29 cellular contexts compared by ENCODE assay signal in the genomic region with DNA sequence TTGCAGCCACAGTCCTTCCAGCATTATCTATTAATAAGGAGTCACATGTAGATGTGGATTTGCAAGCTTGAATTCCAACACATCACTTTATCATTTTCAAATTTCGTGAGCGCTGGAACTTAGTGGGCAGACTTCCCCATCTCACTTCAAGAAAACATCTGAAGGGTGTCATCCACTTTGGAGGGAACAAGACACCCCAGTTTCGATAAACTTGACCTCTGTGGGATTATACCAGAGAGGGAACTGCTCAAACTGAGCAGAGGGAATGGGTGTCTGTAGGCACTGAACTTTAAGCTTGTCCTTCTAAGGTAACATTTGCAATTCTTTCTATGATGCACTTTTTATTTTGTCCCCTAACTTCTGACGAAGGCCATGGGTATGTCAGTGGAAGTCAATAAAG. TPM values are rescaled to one million over a fixed set of nuclear protein-coding genes. Genes with fewer than 3 reads are reported as not detected.
"Had no signal": no experiment of that assay in that cellular context is flagged by ENCODE, and none has a peak within 500 bp of the region (broad histone marks: within the 10 kb centered on the region; RNA-seq: fewer than 3 reads in every experiment).

No MANE protein-coding gene starts in this region.

- DNase-seq: activated CD4-positive, alpha-beta T cell treated with anti-CD3 and anti-CD28 coated beads for 36 hours; activated CD4-positive, CD25-positive, alpha-beta regulatory T cell; activated effector memory CD4-positive, alpha-beta T cell treated with anti-CD3 and anti-CD28 coated beads, Interleukin-2, amount 50 U/mL, for 16 hours; activated naive CD4-positive, alpha-beta T cell treated with anti-CD3 and anti-CD28 coated beads for 36 hours; activated naive CD8-positive, alpha-beta T cell treated with anti-CD3 and anti-CD28 coated beads, Interleukin-2, amount 10 ng/mL, durations not matched to agents 7 days and 5 days; cerebellar nuclear complex; colonic mucosa; effector CD8-positive, alpha-beta T cell; erythroblast; gastrocnemius medialis; islet precursor cell; mammary epithelial cell; midbrain; naive thymus-derived CD4-positive, alpha-beta T cell; occipital lobe; psoas muscle; stimulated activated CD4-positive, alpha-beta T cell treated with anti-CD3 and anti-CD28 coated beads, Interleukin-15, amount 100 ng/mL, for 24 hours; stimulated activated CD4-positive, alpha-beta T cell treated with anti-CD3 and anti-CD28 coated beads, Interleukin-2, amount 100 ng/mL, for 24 hours; stimulated activated naive CD8-positive, alpha-beta T cell treated with anti-CD3 and anti-CD28 coated beads, Interleukin-15, Interleukin-2, amounts not matched to agents 100 U/mL and 50 U/mL, for 24 hours; trophoblast cell; uterus had no signal

- H3K4me1 ChIP-seq: ascending aorta, colonic mucosa, gastrocnemius medialis, parathyroid adenoma, psoas muscle, uterus had no signal

- H3K9me3 Mint-ChIP-seq: activated naive CD4-positive, alpha-beta T cell treated with anti-CD3 and anti-CD28 coated beads for 36 hours; activated naive CD8-positive, alpha-beta T cell treated with anti-CD3 and anti-CD28 coated beads, Interleukin-2, amount 10 ng/mL, durations not matched to agents 7 days and 5 days; naive thymus-derived CD4-positive, alpha-beta T cell; neural progenitor cell; T-helper 2 cell treated with Interferon-gamma antibody and Interleukin-4, amounts not matched to agents 5 μg/mL and 100 μg/mL, for 36 hours had no signal

- H3K27ac Mint-ChIP-seq: activated CD4-positive, alpha-beta T cell treated with anti-CD3 and anti-CD28 coated beads for 36 hours; activated naive CD4-positive, alpha-beta T cell treated with anti-CD3 and anti-CD28 coated beads for 36 hours; naive thymus-derived CD4-positive, alpha-beta T cell; neural progenitor cell; T-helper 2 cell treated with Interferon-gamma antibody and Interleukin-4, amounts not matched to agents 5 μg/mL and 100 μg/mL, for 36 hours had no signal

- H3K4me3 ChIP-seq: ascending aorta, cardiac muscle cell, colonic mucosa, gastrocnemius medialis, hepatocyte, neural progenitor cell, psoas muscle, thoracic aorta, uterus had no signal

- H3K9ac ChIP-seq: neural progenitor cell, parathyroid adenoma had no signal

- ATAC-seq: activated CD4-positive, alpha-beta T cell treated with anti-CD3 and anti-CD28 coated beads for 36 hours; gastrocnemius medialis; naive thymus-derived CD4-positive, alpha-beta T cell; psoas muscle; stimulated activated naive CD8-positive, alpha-beta T cell treated with anti-CD3 and anti-CD28 coated beads, Interleukin-15, Interleukin-2, amounts not matched to agents 100 U/mL and 50 U/mL, for 24 hours had no signal

- H3K9me3 ChIP-seq: ascending aorta, colonic mucosa, gastrocnemius medialis, psoas muscle, thoracic aorta, uterus had no signal

- H3K27me3 Mint-ChIP-seq: activated CD4-positive, alpha-beta T cell treated with anti-CD3 and anti-CD28 coated beads for 36 hours had no signal

- H3K4me2 ChIP-seq: hepatocyte, neural progenitor cell had no signal

- H3K27ac ChIP-seq: ascending aorta, cardiac muscle cell, colonic mucosa, gastrocnemius medialis, hepatocyte, neural progenitor cell, parathyroid adenoma, psoas muscle, thoracic aorta, uterus had no signal

- H3K27me3 ChIP-seq: ascending aorta, cardiac muscle cell, colonic mucosa, gastrocnemius medialis, hepatocyte, neural progenitor cell, uterus had no signal

- H3K36me3 ChIP-seq: ascending aorta, cardiac muscle cell, colonic mucosa, gastrocnemius medialis, neural progenitor cell, thoracic aorta, uterus had no signal

- H3K4me3 Mint-ChIP-seq: activated CD4-positive, alpha-beta T cell treated with anti-CD3 and anti-CD28 coated beads for 36 hours; activated naive CD4-positive, alpha-beta T cell treated with anti-CD3 and anti-CD28 coated beads for 36 hours; brain; naive thymus-derived CD4-positive, alpha-beta T cell; neural progenitor cell; T-helper 2 cell treated with Interferon-gamma antibody and Interleukin-4, amounts not matched to agents 5 μg/mL and 100 μg/mL, for 36 hours had no signal

- H3K36me3 Mint-ChIP-seq: activated naive CD8-positive, alpha-beta T cell treated with anti-CD3 and anti-CD28 coated beads, Interleukin-2, amount 10 ng/mL, durations not matched to agents 7 days and 5 days; brain; neural progenitor cell had no signal

RNA-seq across cellular contexts. Expression of gene ADRB1, which starts 27.5 kb away (rescaled TPM):
- polyA plus RNA-seq: naive thymus-derived CD4-positive, alpha-beta T cell had no signal
